In the genomic region with DNA sequence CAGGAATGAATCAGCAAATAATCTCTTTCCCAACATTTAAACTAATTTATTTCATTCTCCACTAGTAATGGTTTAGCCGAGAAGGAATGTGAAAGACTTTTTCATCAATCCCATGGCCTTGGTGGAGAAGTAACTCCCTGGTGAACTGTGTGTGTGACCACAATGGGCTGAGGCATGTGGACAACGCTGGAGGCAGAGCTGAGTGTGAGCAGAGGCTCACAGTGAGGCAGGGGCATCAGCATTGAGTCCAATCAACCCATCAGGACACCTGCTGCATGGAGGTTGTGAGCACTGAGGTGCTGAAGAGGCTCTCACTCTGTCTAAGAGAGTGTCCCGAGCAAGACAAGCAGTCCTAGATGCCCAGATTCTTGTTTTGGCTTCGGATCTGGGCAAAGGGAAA, we compare ENCODE assay signal across 29 cellular contexts.
"Had no signal": no experiment of that assay in that cellular context is flagged by ENCODE, and none has a peak within 500 bp of the region (broad histone marks: within the 10 kb centered on the region; RNA-seq: fewer than 3 reads in every experiment).

No MANE protein-coding gene starts in this region.

- DNase-seq: naive thymus-derived CD4-positive, alpha-beta T cell; natural killer cell; occipital lobe; ovary; posterior cingulate gyrus; psoas muscle; right cardiac atrium; right lobe of liver; sigmoid colon; small intestine; stimulated activated CD4-positive, alpha-beta T cell treated with anti-CD3 and anti-CD28 coated beads, Interleukin-15, amount 100 ng/mL, for 24 hours; stimulated activated CD4-positive, alpha-beta T cell treated with anti-CD3 and anti-CD28 coated beads, Interleukin-2, amount 100 ng/mL, for 24 hours; stimulated activated CD4-positive, alpha-beta T cell treated with anti-CD3 and anti-CD28 coated beads, Interleukin-2, amount 100 ng/mL, for 48 hours; stimulated activated CD4-positive, alpha-beta T cell treated with anti-CD3 and anti-CD28 coated beads, Interleukin-4, amount 100 ng/mL, for 24 hours; stimulated activated naive CD4-positive, alpha-beta T cell; stimulated activated naive CD8-positive, alpha-beta T cell treated with anti-CD3 and anti-CD28 coated beads, Interleukin-15, amount 100 ng/mL, for 72 hours; stimulated activated naive CD8-positive, alpha-beta T cell treated with anti-CD3 and anti-CD28 coated beads, Interleukin-15, Interleukin-2, amounts not matched to agents 100 U/mL and 50 U/mL, for 24 hours; substantia nigra; tibial artery; transverse colon; upper lobe of right lung had no signal

- FAIRE-seq: small intestine had no signal

- H2AFZ ChIP-seq: neural progenitor cell, parathyroid adenoma had no signal

- H3K4me3 Mint-ChIP-seq: naive thymus-derived CD4-positive, alpha-beta T cell; natural killer cell; nephron; neural progenitor cell; stimulated activated effector memory CD8-positive, alpha-beta T cell treated with anti-CD3 and anti-CD28 coated beads, Interleukin-12 subunit alpha, Interleukin-12 subunit beta, amount 100 ng/mL, for 72 hours; stimulated activated naive CD8-positive, alpha-beta T cell treated with anti-CD3 and anti-CD28 coated beads, Interleukin-15, amount 100 ng/mL, for 72 hours; type B pancreatic cell had no signal

- H3K27me3 ChIP-seq: neural progenitor cell, ovary, right lobe of liver, sigmoid colon, tibial artery, transverse colon, upper lobe of right lung, vagina had no signal

- H3K4me1 Mint-ChIP-seq: naive thymus-derived CD4-positive, alpha-beta T cell; natural killer cell; nephron; neural progenitor cell; stimulated activated effector memory CD8-positive, alpha-beta T cell treated with anti-CD3 and anti-CD28 coated beads, Interleukin-12 subunit alpha, Interleukin-12 subunit beta, amount 100 ng/mL, for 72 hours; stimulated activated naive CD8-positive, alpha-beta T cell treated with anti-CD3 and anti-CD28 coated beads, Interleukin-15, amount 100 ng/mL, for 72 hours had no signal

- H3K9me3 Mint-ChIP-seq: type B pancreatic cell had no signal

- H3K79me2 ChIP-seq: parathyroid adenoma had no signal

- H3K36me3 Mint-ChIP-seq: neural progenitor cell; stimulated activated effector memory CD8-positive, alpha-beta T cell treated with anti-CD3 and anti-CD28 coated beads, Interleukin-12 subunit alpha, Interleukin-12 subunit beta, amount 100 ng/mL, for 72 hours; type B pancreatic cell had no signal

- H3K4me2 ChIP-seq: neural progenitor cell had no signal

- H3K9me3 ChIP-seq: ovary, right lobe of liver, transverse colon, upper lobe of right lung, vagina had no signal

- H3K4me3 ChIP-seq: neural progenitor cell, ovary, psoas muscle, right lobe of liver, sigmoid colon, thoracic aorta, tibial artery, transverse colon, upper lobe of right lung, vagina had no signal

- H3K36me3 ChIP-seq: neural progenitor cell, ovary, right lobe of liver, sigmoid colon, thoracic aorta, tibial artery, transverse colon, upper lobe of right lung, vagina had no signal

- H3K27ac ChIP-seq: neural progenitor cell, ovary, parathyroid adenoma, psoas muscle, right lobe of liver, sigmoid colon, thoracic aorta, tibial artery, transverse colon, upper lobe of right lung, vagina had no signal

- ATAC-seq: naive thymus-derived CD4-positive, alpha-beta T cell; natural killer cell; psoas muscle; right cardiac atrium; right lobe of liver; stimulated activated effector memory CD8-positive, alpha-beta T cell treated with anti-CD3 and anti-CD28 coated beads, Interleukin-12 subunit alpha, Interleukin-12 subunit beta, amount 100 ng/mL, for 72 hours; stimulated activated naive CD8-positive, alpha-beta T cell treated with anti-CD3 and anti-CD28 coated beads, Interleukin-15, amount 100 ng/mL, for 72 hours; stimulated activated naive CD8-positive, alpha-beta T cell treated with anti-CD3 and anti-CD28 coated beads, Interleukin-15, Interleukin-2, amounts not matched to agents 100 U/mL and 50 U/mL, for 24 hours; upper lobe of right lung had no signal

- H3K4me1 ChIP-seq: neural progenitor cell, parathyroid adenoma, psoas muscle, right lobe of liver, sigmoid colon, tibial artery, transverse colon, upper lobe of right lung, vagina had no signal

- H3K27ac Mint-ChIP-seq: naive thymus-derived CD4-positive, alpha-beta T cell; natural killer cell; nephron; neural progenitor cell; progenitor cell of endocrine pancreas; stimulated activated effector memory CD8-positive, alpha-beta T cell treated with anti-CD3 and anti-CD28 coated beads, Interleukin-12 subunit alpha, Interleukin-12 subunit beta, amount 100 ng/mL, for 72 hours; type B pancreatic cell had no signal

- H3K27me3 Mint-ChIP-seq: progenitor cell of endocrine pancreas; stimulated activated naive CD8-positive, alpha-beta T cell treated with anti-CD3 and anti-CD28 coated beads, Interleukin-15, amount 100 ng/mL, for 72 hours; type B pancreatic cell had no signal
